In the genomic region with DNA sequence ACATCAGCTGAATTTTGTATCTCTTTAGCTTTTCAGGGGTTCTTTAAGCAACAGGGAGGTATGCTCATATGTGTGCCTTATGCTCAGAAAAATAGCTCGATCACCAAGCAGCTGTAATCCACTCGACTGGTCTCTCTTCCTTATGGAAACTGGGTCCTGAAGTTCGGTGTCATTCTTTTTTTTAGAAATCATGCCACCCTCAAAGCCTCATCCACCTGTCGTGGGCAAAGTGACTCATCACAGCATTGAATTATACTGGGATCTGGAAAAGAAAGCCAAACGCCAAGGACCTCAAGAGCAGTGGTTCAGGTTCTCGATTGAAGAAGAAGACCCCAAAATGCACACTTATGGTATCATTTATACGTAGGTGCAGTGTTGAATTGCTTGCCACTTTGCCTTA, we compare ENCODE assay signal across 26 cellular contexts.
"Had no signal": no experiment of that assay in that cellular context is flagged by ENCODE, and none has a peak within 500 bp of the region (broad histone marks: within the 10 kb centered on the region; RNA-seq: fewer than 3 reads in every experiment).

No MANE protein-coding gene starts in this region.

- H3K4me2 ChIP-seq: smooth muscle cell had no signal

- H3K27me3 ChIP-seq: pancreas, tibial nerve, uterus had no signal

- H3K27ac Mint-ChIP-seq: immature natural killer cell; mesothelial cell of epicardium; naive thymus-derived CD8-positive, alpha-beta T cell; nephron; stimulated activated memory B cell treated with anti-CD40 and anti-IgM and Interleukin-4, amounts not matched to agents 10 μg/mL and 1 μg/mL and 100 μg/mL, for 72 hours; stimulated activated naive CD8-positive, alpha-beta T cell treated with anti-CD3 and anti-CD28 coated beads, Interleukin-15, amount 100 ng/mL, for 72 hours; type B pancreatic cell had no signal

- H3K27ac ChIP-seq: left ventricle myocardium inferior, pancreas, prostate gland, tibial nerve, uterus had no signal

- H3K4me3 ChIP-seq: left ventricle myocardium inferior, lung, pancreas, prostate gland, smooth muscle cell, tibial nerve, uterus had no signal

- ATAC-seq: naive thymus-derived CD8-positive, alpha-beta T cell; pancreas; right cardiac atrium; sciatic nerve; stimulated activated memory B cell treated with anti-CD40 and anti-IgM and Interleukin-4, amounts not matched to agents 10 μg/mL and 1 μg/mL and 100 μg/mL, for 72 hours; stimulated activated naive CD8-positive, alpha-beta T cell treated with anti-CD3 and anti-CD28 coated beads, Interleukin-15, amount 100 ng/mL, for 72 hours had no signal

- H3K9me3 Mint-ChIP-seq: immature natural killer cell; naive thymus-derived CD8-positive, alpha-beta T cell; nephron; neural crest cell had no signal

- H3K4me3 Mint-ChIP-seq: immature natural killer cell; mesothelial cell of epicardium; naive thymus-derived CD8-positive, alpha-beta T cell; nephron; neural crest cell; stimulated activated memory B cell treated with anti-CD40 and anti-IgM and Interleukin-4, amounts not matched to agents 10 μg/mL and 1 μg/mL and 100 μg/mL, for 72 hours; stimulated activated naive CD8-positive, alpha-beta T cell treated with anti-CD3 and anti-CD28 coated beads, Interleukin-15, amount 100 ng/mL, for 72 hours; type B pancreatic cell had no signal

- H3K36me3 Mint-ChIP-seq: immature natural killer cell; mesothelial cell of epicardium; naive thymus-derived CD8-positive, alpha-beta T cell; stimulated activated memory B cell treated with anti-CD40 and anti-IgM and Interleukin-4, amounts not matched to agents 10 μg/mL and 1 μg/mL and 100 μg/mL, for 72 hours; type B pancreatic cell had no signal

- H3K36me3 ChIP-seq: left ventricle myocardium inferior, pancreas, prostate gland, tibial nerve, uterus had no signal

- H3K27me3 Mint-ChIP-seq: type B pancreatic cell had no signal

- H3K9me3 ChIP-seq: left ventricle myocardium inferior, pancreas, prostate gland, tibial nerve, uterus had no signal

- DNase-seq: immature natural killer cell; kidney; left ventricle myocardium inferior; mesendoderm; naive thymus-derived CD8-positive, alpha-beta T cell; pancreas; posterior cingulate gyrus; right cardiac atrium; stimulated activated CD4-positive, alpha-beta T cell treated with anti-CD3 and anti-CD28 coated beads, Interleukin-1b, Interleukin-23, amount 100 ng/mL, for 48 hours; stimulated activated CD4-positive, alpha-beta T cell treated with anti-CD3 and anti-CD28 coated beads, Interleukin-2, amount 100 ng/mL, for 48 hours; stimulated activated CD4-positive, alpha-beta T cell treated with anti-CD3 and anti-CD28 coated beads, Interleukin-4, amount 100 ng/mL, for 4 hours; stimulated activated CD8-positive, alpha-beta memory T cell treated with anti-CD3 and anti-CD28 coated beads, Interleukin-4, amount 100 ng/mL, for 48 hours; stimulated activated naive CD4-positive, alpha-beta T cell treated with Interleukin-2 at 50 U/mL for 16 hours; stimulated activated naive CD8-positive, alpha-beta T cell treated with anti-CD3 and anti-CD28 coated beads, Interleukin-15, amount 100 ng/mL, for 72 hours; uterus had no signal

- H3K4me1 Mint-ChIP-seq: stimulated activated naive CD8-positive, alpha-beta T cell treated with anti-CD3 and anti-CD28 coated beads, Interleukin-15, amount 100 ng/mL, for 72 hours had no signal

- FAIRE-seq: islet of Langerhans, kidney, pancreas had no signal

- H3K4me1 ChIP-seq: left ventricle myocardium inferior, pancreas, prostate gland, tibial nerve, uterus had no signal
